ENCODE assay signal across 14 cellular contexts in the genomic region with DNA sequence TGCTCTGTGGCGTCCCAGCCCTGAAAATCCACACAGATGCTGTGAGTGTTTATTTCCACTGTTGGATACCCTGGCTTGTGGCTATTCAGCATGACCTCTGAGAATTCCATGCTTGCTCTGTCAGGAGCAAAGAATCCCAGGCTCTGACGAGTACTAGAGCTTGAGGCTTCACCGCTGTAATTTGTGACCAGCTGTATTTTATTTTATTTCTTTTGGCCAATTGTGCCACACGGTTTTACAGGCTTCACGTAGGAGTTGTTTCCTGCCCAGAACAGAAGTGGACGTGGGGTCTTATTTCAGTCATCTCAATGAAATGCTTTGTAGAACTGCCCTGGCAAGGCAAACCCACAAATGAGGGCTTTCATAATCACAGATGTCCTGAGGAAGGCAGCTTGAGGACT.
DNase-seq lines count a peak whose midpoint lies in the region; ATAC-seq, FAIRE-seq and TF ChIP-seq lines count a peak whose summit lies in the region.
"Had no signal": no experiment of that assay in that cellular context is flagged by ENCODE, and none has a peak within 500 bp of the region (broad histone marks: within the 10 kb centered on the region; RNA-seq: fewer than 3 reads in every experiment).

No MANE protein-coding gene starts in this region.

- no peak overlapping the region for H3K4me3 Mint-ChIP-seq in neural progenitor cell
- H3K4me3 Mint-ChIP-seq: activated CD8-positive, alpha-beta T cell treated with anti-CD3 and anti-CD28 coated beads, Interleukin-2, amount 10 ng/mL, durations not matched to agents 7 days and 5 days; stimulated activated memory B cell treated with anti-CD40 and anti-IgM and Interleukin-4, amounts not matched to agents 10 μg/mL and 1 μg/mL and 100 μg/mL, for 72 hours had no signal

- peaks cover 10% of the 10 kb centered on the region for H3K27me3 Mint-ChIP-seq in neural progenitor cell (ENCODE audit: insufficient read depth, low read depth)

- H3K27ac ChIP-seq in neural progenitor cell (no peak overlapping the region), kidney (ENCODE audit: low read depth in 2 of 2, low read length in 2 of 2) (no peak overlapping the region)
- H3K27ac ChIP-seq: BLaER1 treated with 17β-estradiol and CSF1 and Interleukin-3, amounts not matched to agents 10 nM and 100 nM; coronary artery; left lung; pancreas had no signal

- TF ChIP-seq CTCF in neural progenitor cell (IDR thresholded peaks at IDR 0.05) = no peak
- TF ChIP-seq CTCF in kidney (IDR thresholded peaks at IDR 0.05; ENCODE audit: borderline replicate concordance, extremely low read depth, insufficient read depth) = no peak

- H3K9me3 ChIP-seq in neural progenitor cell (ENCODE audit: low read depth) (no peaks in the 10 kb centered on the region), kidney (ENCODE audit: control insufficient read depth in 1 of 2, low read length in 2 of 2) (no peaks in the 10 kb centered on the region)
- H3K9me3 ChIP-seq: BLaER1 treated with 17β-estradiol and CSF1 and Interleukin-3, amounts not matched to agents 10 nM and 100 nM; left lung; pancreas had no signal

- no peak for TF ChIP-seq POLR2A in H54 (IDR thresholded peaks at IDR 0.05; ENCODE audit: low read depth, low read length)

- H4K20me1 ChIP-seq in neural progenitor cell (ENCODE audit: low read depth) = no peaks in the 10 kb centered on the region
- H4K20me1 ChIP-seq: BLaER1 treated with 17β-estradiol and CSF1 and Interleukin-3, amounts not matched to agents 10 nM and 100 nM had no signal

- peaks cover 21% of the 10 kb centered on the region for H3K36me3 Mint-ChIP-seq in neural progenitor cell
- H3K36me3 Mint-ChIP-seq: stimulated activated memory B cell treated with anti-CD40 and anti-IgM and Interleukin-4, amounts not matched to agents 10 μg/mL and 1 μg/mL and 100 μg/mL, for 72 hours had no signal

- no peaks in the 10 kb centered on the region for H3K79me2 ChIP-seq in neural progenitor cell (ENCODE audit: low read depth)

- H3K36me3 ChIP-seq in neural progenitor cell = no peaks in the 10 kb centered on the region
- H3K36me3 ChIP-seq in kidney (ENCODE audit: control insufficient read depth in 1 of 2, insufficient read depth in 2 of 2, low read length in 2 of 2) = peaks cover 0 to 8% of the 10 kb centered on the region in 2 donors
- H3K36me3 ChIP-seq: BLaER1 treated with 17β-estradiol and CSF1 and Interleukin-3, amounts not matched to agents 10 nM and 100 nM; left lung; pancreas had no signal

- no peak for FAIRE-seq in kidney (lab: Jason Lieb, UNC)
- no peak for FAIRE-seq in H54 (lab: Jason Lieb, UNC)
- FAIRE-seq: pancreas had no signal

- DNase-seq in Ammon's horn (ENCODE audit: low spot score) (peak; percentile 23), MV-4-11 (lab: John Stamatoyannopoulos, UW) (peak; percentile 47), dedifferentiated amniotic fluid mesenchymal stem cell (ENCODE audit: extremely low spot score) (peak; percentile 89), neural progenitor cell (ENCODE audit: low spot score) (no peak), kidney (no peak), H54 (ENCODE audit: insufficient read length, low spot score) (no peak), SHP77 treated with DMSO at 0.1 percent for 48 hours (lab: John Stamatoyannopoulos, UW) (no peak)
- DNase-seq: activated CD8-positive, alpha-beta T cell treated with anti-CD3 and anti-CD28 coated beads, Interleukin-2, amount 10 ng/mL, durations not matched to agents 7 days and 5 days; left lung; pancreas had no signal

- peaks cover 37% of the 10 kb centered on the region for H3K4me1 Mint-ChIP-seq in neural progenitor cell
- H3K4me1 Mint-ChIP-seq: stimulated activated memory B cell treated with anti-CD40 and anti-IgM and Interleukin-4, amounts not matched to agents 10 μg/mL and 1 μg/mL and 100 μg/mL, for 72 hours had no signal

- H3K4me2 ChIP-seq in neural progenitor cell = no peak overlapping the region
- H3K4me2 ChIP-seq: BLaER1 treated with 17β-estradiol and CSF1 and Interleukin-3, amounts not matched to agents 10 nM and 100 nM had no signal

- no peak overlapping the region for H3K9ac ChIP-seq in neural progenitor cell
- no peak overlapping the region for H3K9ac ChIP-seq in kidney (ENCODE audit: low read length in 2 of 2)
- H3K9ac ChIP-seq: BLaER1 treated with 17β-estradiol and CSF1 and Interleukin-3, amounts not matched to agents 10 nM and 100 nM had no signal

- H3K4me3 ChIP-seq in neural progenitor cell = no peak overlapping the region
- H3K4me3 ChIP-seq in kidney (ENCODE audit: low read length in 2 of 2) = no peak overlapping the region
- H3K4me3 ChIP-seq: BLaER1 treated with 17β-estradiol and CSF1 and Interleukin-3, amounts not matched to agents 10 nM and 100 nM; coronary artery; left lung; pancreas had no signal

- no peaks in the 10 kb centered on the region for H3F3A ChIP-seq in neural progenitor cell (ENCODE audit: low read depth)

- intact Hi-C loops in kidney (cut with DNase I) = no loop called here

- H3K27me3 ChIP-seq in neural progenitor cell = no peaks in the 10 kb centered on the region
- H3K27me3 ChIP-seq: left lung, pancreas had no signal

- H3K27ac Mint-ChIP-seq in neural progenitor cell = peak overlapping the region; percentile 98
- H3K27ac Mint-ChIP-seq: activated CD8-positive, alpha-beta T cell treated with anti-CD3 and anti-CD28 coated beads, Interleukin-2, amount 10 ng/mL, durations not matched to agents 7 days and 5 days; stimulated activated memory B cell treated with anti-CD40 and anti-IgM and Interleukin-4, amounts not matched to agents 10 μg/mL and 1 μg/mL and 100 μg/mL, for 72 hours had no signal

- no peaks in the 10 kb centered on the region for H3K9me3 Mint-ChIP-seq in neural progenitor cell
- H3K9me3 Mint-ChIP-seq: stimulated activated memory B cell treated with anti-CD40 and anti-IgM and Interleukin-4, amounts not matched to agents 10 μg/mL and 1 μg/mL and 100 μg/mL, for 72 hours had no signal

- no peaks in the 10 kb centered on the region for H3K4me1 ChIP-seq in neural progenitor cell
- H3K4me1 ChIP-seq in kidney (ENCODE audit: control insufficient read depth in 1 of 2, insufficient read depth in 1 of 2, low read depth in 1 of 2, low read length in 2 of 2) = no peaks in the 10 kb centered on the region
- H3K4me1 ChIP-seq: left lung, pancreas had no signal

- no peak for ATAC-seq in HG03469 (IDR thresholded peaks at IDR 0.05; ENCODE audit: unreplicated experiment)
- ATAC-seq: activated CD8-positive, alpha-beta T cell treated with anti-CD3 and anti-CD28 coated beads, Interleukin-2, amount 10 ng/mL, durations not matched to agents 7 days and 5 days; left lung; stimulated activated memory B cell treated with anti-CD40 and anti-IgM and Interleukin-4, amounts not matched to agents 10 μg/mL and 1 μg/mL and 100 μg/mL, for 72 hours had no signal

- no peak overlapping the region for H2AFZ ChIP-seq in neural progenitor cell (replicated peaks)

Comparison
In these comparisons a context has a peak if more than half of its experiments do, and no peak if none do; other contexts are left out.
1. DNase-seq: peak in Ammon's horn (single experiment), MV-4-11 (single experiment) and dedifferentiated amniotic fluid mesenchymal stem cell (single experiment); none in neural progenitor cell (single experiment), kidney (single experiment), H54 (single experiment) and SHP77 treated with DMSO at 0.1 percent for 48 hours (single experiment).